ENCODE assay signal across 1 cellular context in the genomic region with DNA sequence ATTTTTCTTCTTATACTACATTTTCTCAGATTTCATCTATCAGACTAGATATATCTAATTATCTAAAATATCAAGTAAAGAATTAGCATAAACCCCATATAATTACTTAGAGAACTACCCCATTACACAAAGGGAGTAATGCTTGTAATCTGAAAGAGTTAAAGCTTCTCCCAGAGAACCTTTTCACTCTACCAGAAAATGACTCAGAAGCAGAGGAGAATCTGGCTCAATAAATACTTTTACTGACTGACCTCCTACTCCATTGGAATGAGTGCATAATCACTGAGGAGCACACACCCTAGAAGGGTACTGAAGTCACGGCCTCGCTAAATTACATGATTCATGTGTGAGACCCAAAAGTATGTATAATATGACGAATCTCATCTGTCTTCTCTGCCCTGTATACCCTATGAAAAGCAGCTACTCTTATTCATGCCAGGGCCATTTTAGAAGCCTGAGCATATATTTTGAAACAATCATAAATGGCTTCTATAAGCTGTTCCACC.
TF ChIP-seq lines count a peak whose summit lies in the region.

No MANE protein-coding gene starts in this region.

TF ChIP-seq in HCT116, 20 proteins besides CTCF, POLR2A, EP300 and RAD21 (continued from another document):
- TF ChIP-seq SRF (IDR thresholded peaks at IDR 0.05; ENCODE audit: low read depth) = no peak
- no peak for TF ChIP-seq EGR1 (IDR thresholded peaks at IDR 0.05; ENCODE audit: low read depth)
- peak; percentile 57; the same call in 1 of the 2 replicates for TF ChIP-seq CEBPB (IDR thresholded peaks at IDR 0.05; ENCODE audit: low read depth)
TF ChIP-seq in HCT116: peak in this region for 8.
